ENCODE assay signal across 2 cellular contexts in the genomic region with DNA sequence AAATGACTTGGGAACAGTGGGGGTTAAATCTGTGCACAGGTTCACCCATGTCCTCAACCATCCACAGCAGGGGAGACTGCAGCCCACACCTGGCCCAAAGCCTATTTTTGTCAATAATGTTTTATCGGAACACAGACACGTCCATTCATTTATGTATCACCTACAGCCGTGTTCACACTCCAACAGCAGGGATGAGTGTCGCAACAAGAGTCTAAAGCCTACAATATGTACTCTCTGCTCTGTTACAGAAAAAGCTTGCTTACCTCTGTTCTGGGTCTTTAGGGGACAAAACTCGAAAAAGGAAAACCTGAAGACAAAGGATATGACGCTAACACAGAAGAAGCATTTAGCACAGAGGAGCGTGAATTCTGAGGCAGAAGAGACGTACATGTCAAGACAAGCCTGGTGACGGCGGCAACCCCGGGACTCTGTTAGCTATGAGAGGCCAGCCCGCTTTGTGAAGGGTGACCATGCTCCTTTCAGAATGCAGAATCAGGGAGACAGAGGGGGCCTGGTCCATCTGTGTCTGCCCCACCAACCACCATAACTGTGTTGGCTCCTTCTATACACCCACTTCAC.
TF ChIP-seq lines count a peak whose summit lies in the region.

No MANE protein-coding gene starts in this region.

TF ChIP-seq in SK-N-SH, 30 proteins besides CTCF, POLR2A, EP300 and RAD21:
- TF ChIP-seq MEF2A (IDR thresholded peaks at IDR 0.05; ENCODE audit: borderline replicate concordance, low read depth) (no peak), TAF1 (IDR thresholded peaks at IDR 0.05; ENCODE audit: borderline replicate concordance, low read depth, low read length) (no peak), JUND (IDR thresholded peaks at IDR 0.05) (no peak), POLR2AphosphoS5 (IDR thresholded peaks at IDR 0.05; ENCODE audit: low read depth, low read length) (no peak), FOXJ3 (CRISPR knock-in tag; IDR thresholded peaks at IDR 0.05) (no peak), ELF1 (IDR thresholded peaks at IDR 0.05) (no peak)
- TF ChIP-seq, protein P1, sequence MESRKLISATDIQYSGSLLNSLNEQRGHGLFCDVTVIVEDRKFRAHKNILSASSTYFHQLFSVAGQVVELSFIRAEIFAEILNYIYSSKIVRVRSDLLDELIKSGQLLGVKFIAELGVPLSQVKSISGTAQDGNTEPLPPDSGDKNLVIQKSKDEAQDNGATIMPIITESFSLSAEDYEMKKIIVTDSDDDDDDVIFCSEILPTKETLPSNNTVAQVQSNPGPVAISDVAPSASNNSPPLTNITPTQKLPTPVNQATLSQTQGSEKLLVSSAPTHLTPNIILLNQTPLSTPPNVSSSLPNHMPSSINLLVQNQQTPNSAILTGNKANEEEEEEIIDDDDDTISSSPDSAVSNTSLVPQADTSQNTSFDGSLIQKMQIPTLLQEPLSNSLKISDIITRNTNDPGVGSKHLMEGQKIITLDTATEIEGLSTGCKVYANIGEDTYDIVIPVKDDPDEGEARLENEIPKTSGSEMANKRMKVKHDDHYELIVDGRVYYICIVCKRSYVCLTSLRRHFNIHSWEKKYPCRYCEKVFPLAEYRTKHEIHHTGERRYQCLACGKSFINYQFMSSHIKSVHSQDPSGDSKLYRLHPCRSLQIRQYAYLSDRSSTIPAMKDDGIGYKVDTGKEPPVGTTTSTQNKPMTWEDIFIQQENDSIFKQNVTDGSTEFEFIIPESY (IDR thresholded peaks at IDR 0.05; ENCODE audit: borderline replicate concordance, low read depth), result no peak
- TF ChIP-seq, protein P2, sequence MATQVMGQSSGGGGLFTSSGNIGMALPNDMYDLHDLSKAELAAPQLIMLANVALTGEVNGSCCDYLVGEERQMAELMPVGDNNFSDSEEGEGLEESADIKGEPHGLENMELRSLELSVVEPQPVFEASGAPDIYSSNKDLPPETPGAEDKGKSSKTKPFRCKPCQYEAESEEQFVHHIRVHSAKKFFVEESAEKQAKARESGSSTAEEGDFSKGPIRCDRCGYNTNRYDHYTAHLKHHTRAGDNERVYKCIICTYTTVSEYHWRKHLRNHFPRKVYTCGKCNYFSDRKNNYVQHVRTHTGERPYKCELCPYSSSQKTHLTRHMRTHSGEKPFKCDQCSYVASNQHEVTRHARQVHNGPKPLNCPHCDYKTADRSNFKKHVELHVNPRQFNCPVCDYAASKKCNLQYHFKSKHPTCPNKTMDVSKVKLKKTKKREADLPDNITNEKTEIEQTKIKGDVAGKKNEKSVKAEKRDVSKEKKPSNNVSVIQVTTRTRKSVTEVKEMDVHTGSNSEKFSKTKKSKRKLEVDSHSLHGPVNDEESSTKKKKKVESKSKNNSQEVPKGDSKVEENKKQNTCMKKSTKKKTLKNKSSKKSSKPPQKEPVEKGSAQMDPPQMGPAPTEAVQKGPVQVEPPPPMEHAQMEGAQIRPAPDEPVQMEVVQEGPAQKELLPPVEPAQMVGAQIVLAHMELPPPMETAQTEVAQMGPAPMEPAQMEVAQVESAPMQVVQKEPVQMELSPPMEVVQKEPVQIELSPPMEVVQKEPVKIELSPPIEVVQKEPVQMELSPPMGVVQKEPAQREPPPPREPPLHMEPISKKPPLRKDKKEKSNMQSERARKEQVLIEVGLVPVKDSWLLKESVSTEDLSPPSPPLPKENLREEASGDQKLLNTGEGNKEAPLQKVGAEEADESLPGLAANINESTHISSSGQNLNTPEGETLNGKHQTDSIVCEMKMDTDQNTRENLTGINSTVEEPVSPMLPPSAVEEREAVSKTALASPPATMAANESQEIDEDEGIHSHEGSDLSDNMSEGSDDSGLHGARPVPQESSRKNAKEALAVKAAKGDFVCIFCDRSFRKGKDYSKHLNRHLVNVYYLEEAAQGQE (IDR thresholded peaks at IDR 0.05; ENCODE audit: low read depth, low read length), result no peak

TF ChIP-seq in SK-N-SH treated with all-trans-retinoic acid at 6 μM for 48 hours, 23 proteins besides CTCF, POLR2A, EP300 and RAD21:
- TF ChIP-seq PATZ1 (CRISPR knock-in tag; IDR thresholded peaks at IDR 0.05; ENCODE audit: borderline replicate concordance), result no peak
- TF ChIP-seq ZFP30 (CRISPR knock-in tag; IDR thresholded peaks at IDR 0.05), result no peak
- TF ChIP-seq ZNF8 (CRISPR knock-in tag; IDR thresholded peaks at IDR 0.05), result no peak
- no peak for TF ChIP-seq GLIS3 (CRISPR knock-in tag; IDR thresholded peaks at IDR 0.05)
- no peak for TF ChIP-seq RARB (CRISPR knock-in tag; IDR thresholded peaks at IDR 0.05)
- TF ChIP-seq PPARA (CRISPR knock-in tag; IDR thresholded peaks at IDR 0.05; ENCODE audit: borderline replicate concordance), result no peak
- TF ChIP-seq CSDC2 (CRISPR knock-in tag; IDR thresholded peaks at IDR 0.05), result no peak
- TF ChIP-seq ZFP3 (CRISPR knock-in tag; IDR thresholded peaks at IDR 0.05), result no peak
- no peak for TF ChIP-seq TCF4 (CRISPR knock-in tag; IDR thresholded peaks at IDR 0.05; ENCODE audit: borderline replicate concordance)
- TF ChIP-seq ZC3H10 (CRISPR knock-in tag; IDR thresholded peaks at IDR 0.05), result no peak
TF ChIP-seq in SK-N-SH treated with all-trans-retinoic acid at 6 μM for 48 hours: peak in this region for 0.
